ENCODE assay signal across 1 cellular context in genomic region chr17:7856840-7857723, GRCh38.
TF ChIP-seq lines count a peak whose summit lies in the region.

Gene NAA38, minus strand, starts transcription at chr17:7857559. Its CDS starts 96 bp downstream, at chr17:7857463.

TF ChIP-seq in GM23338, 12 proteins besides CTCF, POLR2A, EP300 and RAD21 (continued from another document):
- TF ChIP-seq REST (IDR thresholded peaks at IDR 0.05; ENCODE audit: unreplicated experiment) (no peak), ZNF114 (CRISPR knock-in tag; IDR thresholded peaks at IDR 0.05) (no peak), CREB1 (CRISPR knock-in tag; IDR thresholded peaks at IDR 0.05; ENCODE audit: low read depth) (peak; percentile 53), ZNF331 (CRISPR knock-in tag; IDR thresholded peaks at IDR 0.05; ENCODE audit: low read depth) (no peak), JUNB (IDR thresholded peaks at IDR 0.05; ENCODE audit: unreplicated experiment) (no peak), ETS1 (IDR thresholded peaks at IDR 0.05) (peak; percentile 87), EZH2phosphoT487 (IDR thresholded peaks at IDR 0.05; ENCODE audit: unreplicated experiment) (no peak), NANOG (IDR thresholded peaks at IDR 0.05; ENCODE audit: borderline replicate concordance) (no peak)
TF ChIP-seq in GM23338: peak in this region for 3.
